ENCODE assay signal across 6 cellular contexts in genomic region chr2:205807758-205808157, GRCh38.
"Had no signal": no experiment of that assay in that cellular context is flagged by ENCODE, and none has a peak within 500 bp of the region (broad histone marks: within the 10 kb centered on the region; RNA-seq: fewer than 3 reads in every experiment).

No MANE protein-coding gene starts in this region.

- ATAC-seq: HCT116 had no signal

- H3K9me3 ChIP-seq: HAP-1 had no signal

- H3K4me3 ChIP-seq: HAP-1 had no signal

- H3K4me1 ChIP-seq: HAP-1 had no signal

- H3K36me3 ChIP-seq: HAP-1 had no signal

- DNase-seq: GOT3, H7, HFFc6, KBM-7 had no signal
